ENCODE assay signal across 11 cellular contexts in the genomic region with DNA sequence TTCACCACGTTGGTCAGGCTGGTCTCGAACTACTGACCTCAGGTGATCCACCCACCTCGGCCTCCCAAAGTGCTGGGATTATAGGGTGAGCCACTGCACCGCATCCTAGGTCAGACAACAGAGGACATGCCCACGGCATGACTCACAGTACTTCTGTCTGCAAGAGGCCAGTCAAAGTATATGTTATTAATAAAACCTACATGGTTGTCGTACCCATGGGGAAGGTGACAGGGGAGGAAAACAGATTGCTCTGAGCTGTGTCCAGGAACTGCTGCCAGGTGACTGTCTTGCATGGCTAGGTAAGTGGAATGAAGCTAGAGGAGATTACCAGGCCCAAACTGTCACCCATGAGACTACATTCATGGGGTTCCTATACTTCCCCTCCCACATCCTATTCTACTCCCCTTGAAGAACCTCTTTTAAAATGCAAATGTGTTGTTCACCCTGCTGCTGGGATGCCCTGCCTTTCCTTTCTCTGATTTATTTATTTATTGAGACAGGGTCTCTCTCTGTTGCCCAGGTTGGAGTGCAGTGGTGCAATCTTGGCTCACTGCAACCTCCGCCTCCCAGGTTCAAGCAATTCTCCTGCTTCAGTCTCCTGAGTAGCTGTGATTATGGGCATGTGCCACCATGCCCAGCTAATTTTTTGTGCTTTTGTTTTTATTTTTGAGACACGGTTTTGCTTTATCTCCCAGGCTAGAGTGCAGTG. TPM values are rescaled to one million over a fixed set of nuclear protein-coding genes. Genes with fewer than 3 reads are reported as not detected.
DNase-seq lines count a peak whose midpoint lies in the region; ATAC-seq and TF ChIP-seq lines count a peak whose summit lies in the region.
"Had no signal": no experiment of that assay in that cellular context is flagged by ENCODE, and none has a peak within 500 bp of the region (broad histone marks: within the 10 kb centered on the region; RNA-seq: fewer than 3 reads in every experiment).

No MANE protein-coding gene starts in this region.

- POLR2A ChIA-PET in Panc1 (lab: Charles Lee): interaction anchor here (0.7 kb wide), 1 partner anchor 20 kb away, joined by 3 read pairs; no protein-coding TSS in a partner anchor

- peak; percentile 12 for DNase-seq in GM04504 (ENCODE audit: low read depth)
- DNase-seq in Panc1 (ENCODE audit: low read depth, low spot score): peak; percentile 30
- peak; percentile 41 for DNase-seq in epithelial cell of proximal tubule (ENCODE audit: low read depth)
- DNase-seq in retinal pigment epithelial cell (ENCODE audit: low read depth): peak; percentile 49
- no peak for DNase-seq in NOMO-1 (lab: John Stamatoyannopoulos, UW; ENCODE audit: unreplicated experiment in 2 of 2)
- no peak for DNase-seq in stimulated activated CD4-positive, alpha-beta T cell treated with anti-CD3 and anti-CD28 coated beads, Interleukin-4, amount 100 ng/mL, for 4 hours
- DNase-seq: activated B cell treated with CpG ODN at 0.5 μM for 24 hours; activated naive CD4-positive, alpha-beta T cell treated with anti-CD3 and anti-CD28 coated beads, Interleukin-2, amount 10 ng/mL, durations not matched to agents 7 days and 5 days; NCI-H1417; upper lobe of left lung had no signal

- peaks cover 14% of the 10 kb centered on the region for H3K4me1 ChIP-seq in Panc1 (ENCODE audit: control insufficient read depth, insufficient read depth, low read length)

- no peak overlapping the region for H3K27ac ChIP-seq in Panc1 (ENCODE audit: low read length)
- H3K27ac ChIP-seq: upper lobe of left lung had no signal

- in situ Hi-C loops in Panc1 (cut with HindIII; ENCODE audit: low pct_unique_long_range_greater_than_20kb, low sequenced_read_pairs): no loop called here

- no TSS peak for BruUV-seq in Panc1 (replicated peaks; lab: Mats Ljungman, UMichigan)

- TF ChIP-seq CTCF in Panc1 (IDR thresholded peaks at IDR 0.05) (no peak), epithelial cell of proximal tubule (conservative IDR thresholded peaks at IDR 0.05; ENCODE audit: low read depth, low read length) (no peak), retinal pigment epithelial cell (conservative IDR thresholded peaks at IDR 0.05; ENCODE audit: low read depth, low read length) (no peak)

- no peaks in the 10 kb centered on the region for H3K9me3 ChIP-seq in Panc1 (ENCODE audit: control insufficient read depth, insufficient read depth, low read depth, low read length)
- H3K9me3 ChIP-seq: upper lobe of left lung had no signal

- CTCF ChIA-PET in Panc1 (lab: Charles Lee): no interaction called here

- intact Hi-C loops in Panc1 (cut with micrococcal nuclease; ENCODE audit: unreplicated experiment): no loop called here

- H3K4me3 ChIP-seq in Panc1 (ENCODE audit: low read depth in 2 of 2, low read length in 2 of 2) (no peak overlapping the region), epithelial cell of proximal tubule (ENCODE audit: low read depth, low read length) (no peak overlapping the region), retinal pigment epithelial cell (ENCODE audit: low read length) (no peak overlapping the region)
- H3K4me3 ChIP-seq: upper lobe of left lung had no signal

- H3K27me3 ChIP-seq in Panc1 (ENCODE audit: control insufficient read depth, insufficient read depth, low read length): no peaks in the 10 kb centered on the region
- H3K27me3 ChIP-seq: upper lobe of left lung had no signal

- H3K36me3 ChIP-seq in Panc1 (ENCODE audit: control insufficient read depth, insufficient read depth, low read length): no peaks in the 10 kb centered on the region
- H3K36me3 ChIP-seq: upper lobe of left lung had no signal

- ATAC-seq in Panc1: no peak
- ATAC-seq in GM21576 (IDR thresholded peaks at IDR 0.05; ENCODE audit: unreplicated experiment): no peak

RNA-seq across cellular contexts. Expression of gene NLRX1, which starts 2.0 kb away (rescaled TPM):
- 25.2 TPM for total RNA-seq in Panc1 (2021; ENCODE audit: unreplicated experiment)
- 29.2 TPM for polyA plus RNA-seq in Panc1 (2012; ENCODE audit: insufficient read length)
- total RNA-seq in epithelial cell of proximal tubule: 13.2 and 14.7 TPM in 2 replicates

RNA-seq across cellular contexts. Expression of gene ABCG4, which starts 17.7 kb away (rescaled TPM):
- 0.39 TPM for total RNA-seq in Panc1 (2021; ENCODE audit: unreplicated experiment)
- 0.76 TPM for polyA plus RNA-seq in Panc1 (2012; ENCODE audit: insufficient read length)
- under 0.01 TPM in 1 of 2 replicates, not detected in the other for total RNA-seq in epithelial cell of proximal tubule
- total RNA-seq: activated B cell treated with CpG ODN at 0.5 μM for 24 hours had no signal

RNA-seq across cellular contexts. Expression of gene NHERF4, which starts 18.8 kb away (rescaled TPM):
- total RNA-seq in Panc1 (2021; ENCODE audit: unreplicated experiment) (0.23 TPM), epithelial cell of proximal tubule (not detected in 2 replicates)
- not detected for polyA plus RNA-seq in Panc1 (2012; ENCODE audit: insufficient read length)

RNA-seq across cellular contexts. Expression of gene CBL, which starts 39.6 kb away (rescaled TPM):
- total RNA-seq in Panc1 (2021; ENCODE audit: unreplicated experiment) (69.9 TPM), epithelial cell of proximal tubule (11.2 and 17.4 TPM in 2 replicates)
- 22.0 TPM for polyA plus RNA-seq in Panc1 (2012; ENCODE audit: insufficient read length)

RNA-seq across cellular contexts. Expression of gene HINFP, which starts 45.1 kb away (rescaled TPM):
- total RNA-seq in Panc1 (2021; ENCODE audit: unreplicated experiment): 52.7 TPM
- 34.0 TPM for polyA plus RNA-seq in Panc1 (2012; ENCODE audit: insufficient read length)
- total RNA-seq in epithelial cell of proximal tubule: 11.9 and 13.7 TPM in 2 replicates

Comparison
In these comparisons a context has a peak if more than half of its experiments do, and no peak if none do; other contexts are left out.
1. DNase-seq: peak in GM04504 (single experiment), Panc1 (single experiment), epithelial cell of proximal tubule (single experiment) and retinal pigment epithelial cell (single experiment); none in NOMO-1 (0 of 2) and stimulated activated CD4-positive, alpha-beta T cell treated with anti-CD3 and anti-CD28 coated beads, Interleukin-4, amount 100 ng/mL, for 4 hours (0 of 2).